ENCODE assay signal across 8 cellular contexts in the genomic region with DNA sequence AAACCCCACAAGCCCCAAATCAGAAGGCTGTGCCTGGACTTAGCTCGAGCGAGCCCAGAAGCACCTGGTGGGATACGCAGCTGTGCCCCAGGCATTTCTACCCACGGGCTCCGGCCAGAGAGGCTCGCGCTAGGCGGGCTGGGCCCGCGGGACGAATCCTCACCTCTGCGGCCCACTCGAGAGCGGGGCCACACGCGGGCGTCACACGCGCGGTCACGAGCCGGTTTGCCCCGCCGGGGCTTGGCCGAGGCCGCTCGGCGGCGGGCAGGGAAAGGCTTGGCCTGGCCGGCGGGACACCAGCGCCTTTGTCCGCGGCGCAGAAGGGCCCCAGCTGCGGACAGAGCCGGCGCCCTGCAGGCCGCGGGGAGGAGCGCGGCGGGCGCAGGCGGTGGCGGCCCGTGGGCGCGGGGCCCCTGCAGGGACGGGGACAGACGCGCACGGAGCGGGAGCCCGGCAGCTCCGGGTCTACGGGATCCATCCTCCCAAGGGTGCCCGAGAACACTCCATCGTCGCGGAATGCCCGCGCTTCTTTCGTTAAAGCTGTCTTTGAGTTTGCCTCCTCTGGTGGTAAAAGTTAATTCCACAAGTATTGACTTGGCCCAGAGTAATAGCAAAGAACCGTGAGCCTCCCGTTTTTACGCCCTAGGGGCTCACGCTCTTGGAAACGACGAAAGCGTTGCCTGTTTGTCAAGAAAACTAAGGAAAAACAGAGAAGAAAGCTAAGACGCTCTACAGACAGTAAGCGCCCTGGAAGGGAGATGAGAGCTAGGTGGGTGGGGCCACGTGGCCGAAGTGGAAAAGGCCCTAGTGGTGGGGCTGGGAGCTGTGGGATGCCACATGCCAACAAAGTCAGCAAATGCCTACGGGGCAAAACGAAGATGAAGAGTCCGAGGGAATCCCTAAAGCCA. TPM values are rescaled to one million over a fixed set of nuclear protein-coding genes. Genes with fewer than 3 reads are reported as not detected.
DNase-seq lines count a peak whose midpoint lies in the region; ATAC-seq and TF ChIP-seq lines count a peak whose summit lies in the region.

No MANE protein-coding gene starts in this region.

- DNase-seq in NCI-H82 (lab: John Stamatoyannopoulos, UW) (peak; percentile 8), NCI-H82 treated with DMSO at 0.1 percent for 48 hours (lab: John Stamatoyannopoulos, UW; ENCODE audit: unreplicated experiment) (no peak), ecto neural progenitor cell (ENCODE audit: low spot score) (peak; percentile 76), lung (ENCODE audit: low spot score) (peak; percentile 56)
- peak; percentile 35 for DNase-seq in activated CD4-positive, alpha-beta T cell treated with anti-CD3 and anti-CD28 coated beads for 4 hours
- DNase-seq in stimulated activated CD4-positive, alpha-beta T cell treated with anti-CD3 and anti-CD28 coated beads, TNF-alpha, amount 100 ng/mL, for 48 hours (ENCODE audit: low read depth in 3 of 3): peak; percentile 8 to 32 (median 11)

- H3K27me3 ChIP-seq in lung (ENCODE audit: control insufficient read depth, insufficient read depth): no peaks in the 10 kb centered on the region

- TF ChIP-seq CTCF in lung (IDR thresholded peaks at IDR 0.05; ENCODE audit: control extremely low read depth, extremely low read depth): peak; percentile 4

- no peaks in the 10 kb centered on the region for H3K9me3 ChIP-seq in lung (ENCODE audit: control insufficient read depth in 2 of 2, insufficient read depth in 1 of 2, low read length in 1 of 2)

- WGBS in lung, 2 donors: 5 to 7% methylated on average over 66 to 78 of the region's 78 CpGs

- H3K27ac ChIP-seq in lung (ENCODE audit: low read depth in 1 of 2, low read length in 1 of 2): peak overlapping the region in 1 of 2 donors; percentile 42

- ATAC-seq in lung (ENCODE audit: insufficient read depth, low FRiP score) (peak; percentile 69), GM21786 (IDR thresholded peaks at IDR 0.05; ENCODE audit: unreplicated experiment) (no peak), HG03565 (IDR thresholded peaks at IDR 0.05; ENCODE audit: unreplicated experiment) (no peak)

- H3K4me1 ChIP-seq in lung (ENCODE audit: control insufficient read depth in 2 of 2, insufficient read depth in 2 of 2, low read length in 2 of 2): no peaks in the 10 kb centered on the region

- no peaks in the 10 kb centered on the region for H3K36me3 ChIP-seq in lung (ENCODE audit: control insufficient read depth in 2 of 2, insufficient read depth in 2 of 2, low read length in 2 of 2)

- H3K4me3 ChIP-seq in lung: peak overlapping the region; percentile 38

RNA-seq across cellular contexts. Expression of gene TYRO3, which starts 26.4 kb away (rescaled TPM):
- total RNA-seq in lung: 10 to 100 TPM; 13.8 to 17.9 TPM
- 10 to 100 TPM in 1 of 2 donors, 1 to 10 TPM in 1; 4.2 to 11.5 TPM for polyA plus RNA-seq in lung

RNA-seq across cellular contexts. Expression of gene RPAP1, which starts 41.3 kb away (rescaled TPM):
- total RNA-seq in lung: 10 to 100 TPM; 23.0 to 37.4 TPM
- polyA plus RNA-seq in lung: 10 to 100 TPM; 10.4 TPM
